ENCODE assay signal across 9 cellular contexts in genomic region chr11:128886401-128887119, GRCh38. TPM values are rescaled to one million over a fixed set of nuclear protein-coding genes. Genes with fewer than 3 reads are reported as not detected.
DNase-seq lines count a peak whose midpoint lies in the region; ATAC-seq and TF ChIP-seq lines count a peak whose summit lies in the region.
"Had no signal": no experiment of that assay in that cellular context is flagged by ENCODE, and none has a peak within 500 bp of the region (broad histone marks: within the 10 kb centered on the region; RNA-seq: fewer than 3 reads in every experiment).

No MANE protein-coding gene starts in this region.

- no peaks in the 10 kb centered on the region for H4K20me1 ChIP-seq in OCI-LY3 (ENCODE audit: insufficient read depth, low read length)

- H3K9me3 Mint-ChIP-seq in CD8-positive, alpha-beta T cell: no peaks in the 10 kb centered on the region
- H3K9me3 Mint-ChIP-seq in stimulated activated memory B cell treated with anti-CD40 and anti-IgM and Interleukin-4, amounts not matched to agents 10 μg/mL and 1 μg/mL and 100 μg/mL, for 72 hours: no peaks in the 10 kb centered on the region

- DNase-seq in fibroblast of pulmonary artery (ENCODE audit: low read depth) (no peak), cerebellar cortex (ENCODE audit: low spot score) (no peak), SIG-M5 treated with dmso at 0.1 percent for 504 hours (lab: John Stamatoyannopoulos, UW; ENCODE audit: unreplicated experiment) (no peak)
- no peak for DNase-seq in CD8-positive, alpha-beta T cell
- DNase-seq: stimulated activated CD4-positive, alpha-beta T cell treated with anti-CD3 and anti-CD28 coated beads, Interleukin-2, amount 100 ng/mL, for 24 hours had no signal

- H3K27me3 ChIP-seq in OCI-LY3 (ENCODE audit: low read depth, low read length): peaks cover 36% of the 10 kb centered on the region
- H3K27me3 ChIP-seq in CD8-positive, alpha-beta T cell (ENCODE audit: insufficient read depth, low read length): peaks cover 16% of the 10 kb centered on the region

- intact Hi-C loops in CD8-positive, alpha-beta T cell (cut with DNase I, micrococcal nuclease): loop anchor here in 1 of 2 experiments (10.0 kb wide), 1 partner anchor 228 kb away; no protein-coding TSS in a partner anchor

- H3K27ac ChIP-seq in 22Rv1: no peak overlapping the region
- no peak overlapping the region for H3K27ac ChIP-seq in OCI-LY3 (ENCODE audit: low read length)
- no peak overlapping the region for H3K27ac ChIP-seq in CD8-positive, alpha-beta T cell (ENCODE audit: low read depth, low read length)

- no peak overlapping the region for H2AFZ ChIP-seq in OCI-LY3 (ENCODE audit: low read depth, low read length)

- H3K79me2 ChIP-seq in OCI-LY3 (ENCODE audit: low read length): no peaks in the 10 kb centered on the region

- H3K4me3 ChIP-seq in OCI-LY3 (ENCODE audit: low read length) (no peak overlapping the region), fibroblast of pulmonary artery (replicated peaks; ENCODE audit: low read depth, low read length) (no peak overlapping the region)
- H3K4me3 ChIP-seq in CD8-positive, alpha-beta T cell (ENCODE audit: low read depth, low read length): no peak overlapping the region

- no peaks in the 10 kb centered on the region for H3K36me3 ChIP-seq in OCI-LY3 (replicated peaks; ENCODE audit: low read depth, low read length)
- H3K36me3 ChIP-seq in CD8-positive, alpha-beta T cell (ENCODE audit: insufficient read depth, low read length): no peaks in the 10 kb centered on the region

- H3K9me3 ChIP-seq in OCI-LY3 (ENCODE audit: insufficient read depth, low read length): no peaks in the 10 kb centered on the region
- H3K9me3 ChIP-seq in CD8-positive, alpha-beta T cell (ENCODE audit: low read length): no peaks in the 10 kb centered on the region

- CTCF ChIA-PET in CD8-positive, alpha-beta T cell (lab: Charles Lee): interaction anchor here (1.0 to 11.3 kb wide), 7 partner anchors 12 to 643 kb away, joined by 3 to 222 read pairs (median 13); no protein-coding TSS in a partner anchor

- no peaks in the 10 kb centered on the region for H3K36me3 Mint-ChIP-seq in CD8-positive, alpha-beta T cell
- no peaks in the 10 kb centered on the region for H3K36me3 Mint-ChIP-seq in stimulated activated memory B cell treated with anti-CD40 and anti-IgM and Interleukin-4, amounts not matched to agents 10 μg/mL and 1 μg/mL and 100 μg/mL, for 72 hours

- TF ChIP-seq CTCF in 22Rv1 (IDR thresholded peaks at IDR 0.05) (peak; percentile 44), OCI-LY3 (IDR thresholded peaks at IDR 0.05; ENCODE audit: low read depth, low read length) (peak; percentile 52), fibroblast of pulmonary artery (IDR thresholded peaks at IDR 0.05; ENCODE audit: low read length, missing control alignments) (peak; percentile 9)
- no peak for TF ChIP-seq CTCF in CD8-positive, alpha-beta T cell (IDR thresholded peaks at IDR 0.05)

- POLR2A ChIA-PET in CD8-positive, alpha-beta T cell (lab: Charles Lee): no interaction called here

- H3K9ac ChIP-seq in OCI-LY3 (ENCODE audit: low read length): no peak overlapping the region

- no peak overlapping the region for H3K4me2 ChIP-seq in OCI-LY3 (ENCODE audit: low read length)

- no peak overlapping the region for H3K27ac Mint-ChIP-seq in CD8-positive, alpha-beta T cell
- no peak overlapping the region for H3K27ac Mint-ChIP-seq in stimulated activated memory B cell treated with anti-CD40 and anti-IgM and Interleukin-4, amounts not matched to agents 10 μg/mL and 1 μg/mL and 100 μg/mL, for 72 hours

- no peak overlapping the region for H3K4me3 Mint-ChIP-seq in CD8-positive, alpha-beta T cell
- no peak overlapping the region for H3K4me3 Mint-ChIP-seq in stimulated activated memory B cell treated with anti-CD40 and anti-IgM and Interleukin-4, amounts not matched to agents 10 μg/mL and 1 μg/mL and 100 μg/mL, for 72 hours

- ATAC-seq in GM18505 (IDR thresholded peaks at IDR 0.05; ENCODE audit: unreplicated experiment): peak; percentile 63
- no peak for ATAC-seq in CD8-positive, alpha-beta T cell
- no peak for ATAC-seq in stimulated activated memory B cell treated with anti-CD40 and anti-IgM and Interleukin-4, amounts not matched to agents 10 μg/mL and 1 μg/mL and 100 μg/mL, for 72 hours

- peaks cover 6% of the 10 kb centered on the region for H3K4me1 ChIP-seq in OCI-LY3 (ENCODE audit: low read length)
- H3K4me1 ChIP-seq in CD8-positive, alpha-beta T cell (ENCODE audit: insufficient read depth, low read length): peaks cover 9% of the 10 kb centered on the region

- H3K27me3 Mint-ChIP-seq in CD8-positive, alpha-beta T cell (ENCODE audit: low read depth): peaks cover 67% of the 10 kb centered on the region
- H3K27me3 Mint-ChIP-seq in stimulated activated memory B cell treated with anti-CD40 and anti-IgM and Interleukin-4, amounts not matched to agents 10 μg/mL and 1 μg/mL and 100 μg/mL, for 72 hours: peaks cover 92% of the 10 kb centered on the region

- TF ChIP-seq POLR2A in GM18505 (IDR thresholded peaks at IDR 0.05; ENCODE audit: borderline replicate concordance, extremely low read depth, insufficient read depth, insufficient read length): no peak

- H3K4me1 Mint-ChIP-seq in CD8-positive, alpha-beta T cell (ENCODE audit: low read depth): peaks cover 7% of the 10 kb centered on the region
- H3K4me1 Mint-ChIP-seq in stimulated activated memory B cell treated with anti-CD40 and anti-IgM and Interleukin-4, amounts not matched to agents 10 μg/mL and 1 μg/mL and 100 μg/mL, for 72 hours: peaks cover 17% of the 10 kb centered on the region

RNA-seq across cellular contexts. Expression of gene KCNJ5, which starts 4.6 kb away (rescaled TPM):
- not detected for total RNA-seq in CD8-positive, alpha-beta T cell

RNA-seq across cellular contexts. Expression of gene KCNJ1, which starts 19.5 kb away (rescaled TPM):
- not detected for total RNA-seq in CD8-positive, alpha-beta T cell

RNA-seq across cellular contexts. Expression of gene TP53AIP1, which starts 56.1 kb away (rescaled TPM):
- total RNA-seq in CD8-positive, alpha-beta T cell: under 1 TPM in 1 of 2 experiments, not detected in 1; 0.24 TPM
